13 cellular contexts compared by ENCODE assay signal in the genomic region with DNA sequence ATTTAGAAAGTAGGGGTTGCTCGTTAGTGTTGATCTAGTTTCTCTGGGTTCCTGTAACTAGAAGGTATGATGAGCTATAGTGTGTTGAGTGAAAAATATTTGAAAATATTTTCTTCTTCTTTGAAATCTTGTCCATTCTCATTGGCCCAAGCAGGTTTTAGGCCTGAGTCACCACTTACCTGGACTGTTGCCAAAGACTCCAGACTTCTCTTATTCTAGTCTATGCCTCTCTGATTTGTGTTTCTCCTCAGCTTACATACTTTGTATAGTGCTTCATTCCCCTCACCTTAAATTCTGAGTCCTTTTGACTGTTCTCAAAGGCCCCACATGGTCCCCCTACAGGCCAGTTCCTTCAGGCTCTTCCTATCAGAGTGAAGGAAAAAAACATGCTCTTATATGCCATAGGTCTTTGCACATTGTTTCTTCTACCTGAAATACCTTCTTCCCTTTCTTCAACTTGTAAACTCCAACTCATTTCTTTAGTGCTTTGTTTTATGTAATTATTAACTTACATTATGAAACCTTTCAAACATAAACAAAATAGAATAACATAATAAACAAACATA.
DNase-seq lines count a peak whose midpoint lies in the region; ATAC-seq and TF ChIP-seq lines count a peak whose summit lies in the region.
"Had no signal": no experiment of that assay in that cellular context is flagged by ENCODE, and none has a peak within 500 bp of the region (broad histone marks: within the 10 kb centered on the region; RNA-seq: fewer than 3 reads in every experiment).

No MANE protein-coding gene starts in this region.

- H3K9ac ChIP-seq in SK-N-SH, result no peak overlapping the region

- H3F3A ChIP-seq in SK-N-SH (replicated peaks; ENCODE audit: insufficient read depth), result no peaks in the 10 kb centered on the region

- no peak overlapping the region for H3K4me3 Mint-ChIP-seq in CD4-positive, alpha-beta T cell

- no peaks in the 10 kb centered on the region for H3K27me3 Mint-ChIP-seq in CD4-positive, alpha-beta T cell

- POLR2A ChIA-PET in SK-N-SH (lab: Yijun Ruan, JAX), result no interaction called here
- POLR2A ChIA-PET in CD4-positive, alpha-beta T cell (lab: Charles Lee), result no interaction called here

- ATAC-seq in SK-N-SH treated with all-trans-retinoic acid at 6 μM for 48 hours (no peak), GM18909 (IDR thresholded peaks at IDR 0.05; ENCODE audit: poor library complexity, unreplicated experiment) (no peak)
- no peak for ATAC-seq in CD4-positive, alpha-beta T cell (ENCODE audit: poor library complexity)
- ATAC-seq: Panc1, sciatic nerve had no signal

- no peak for TF ChIP-seq RAD21 in SK-N-SH (IDR thresholded peaks at IDR 0.05; ENCODE audit: low read length)

- H3K79me2 ChIP-seq in SK-N-SH (ENCODE audit: insufficient read depth), result no peaks in the 10 kb centered on the region

- no peaks in the 10 kb centered on the region for H3K9me3 Mint-ChIP-seq in CD4-positive, alpha-beta T cell

- no peak overlapping the region for H3K4me3 ChIP-seq in SK-N-SH (ENCODE audit: low read depth in 2 of 2, low read length in 1 of 2)
- no peak overlapping the region for H3K4me3 ChIP-seq in fibroblast of mammary gland (ENCODE audit: control insufficient read depth, low read depth, low read length)

- H3K27ac Mint-ChIP-seq in CD4-positive, alpha-beta T cell, result no peak overlapping the region

- H3K4me2 ChIP-seq in SK-N-SH, result no peak overlapping the region

- peak; percentile 26; the same call in 1 of the 2 replicates for TF ChIP-seq CTCF in SK-N-SH (IDR thresholded peaks at IDR 0.05)
- peak; percentile 19 for TF ChIP-seq CTCF in fibroblast of mammary gland (conservative IDR thresholded peaks at IDR 0.05; ENCODE audit: control insufficient read depth, insufficient read depth, low read depth, low read length)
- no peak for TF ChIP-seq CTCF in CD4-positive, alpha-beta T cell (IDR thresholded peaks at IDR 0.05)

- no peak overlapping the region for H2AFZ ChIP-seq in SK-N-SH (ENCODE audit: low read depth)

- no peaks in the 10 kb centered on the region for H3K27me3 ChIP-seq in SK-N-SH (ENCODE audit: insufficient read depth)
- H3K27me3 ChIP-seq in CD4-positive, alpha-beta T cell (ENCODE audit: control insufficient read depth, insufficient read depth, low read length), result no peaks in the 10 kb centered on the region

- no peaks in the 10 kb centered on the region for H3K9me3 ChIP-seq in SK-N-SH
- H3K9me3 ChIP-seq in CD4-positive, alpha-beta T cell (ENCODE audit: control insufficient read depth, low read length), result no peaks in the 10 kb centered on the region

- CTCF ChIA-PET in SK-N-SH (lab: Yijun Ruan, JAX), result no interaction called here
- CTCF ChIA-PET in CD4-positive, alpha-beta T cell (lab: Charles Lee), result no interaction called here

- WGBS in SK-N-SH (ENCODE audit: low lambda C conversion rate), result 6% methylated on average over 1 of the region's 1 CpG

- no peaks in the 10 kb centered on the region for H3K9me2 ChIP-seq in SK-N-SH

- H3K36me3 ChIP-seq in SK-N-SH (replicated peaks in 1 of 2; ENCODE audit: control insufficient read depth in 1 of 2, insufficient read depth in 2 of 2, low read length in 1 of 2), result no peaks in the 10 kb centered on the region

- H3K27ac ChIP-seq in SK-N-SH (ENCODE audit: low read depth in 2 of 2, low read length in 1 of 2), result no peak overlapping the region
- H3K27ac ChIP-seq in CD4-positive, alpha-beta T cell (ENCODE audit: low read depth, low read length), result no peak overlapping the region

- H3K4me1 ChIP-seq in SK-N-SH (ENCODE audit: control insufficient read depth in 1 of 2, insufficient read depth in 2 of 2, low read depth in 1 of 2, low read length in 1 of 2), result no peaks in the 10 kb centered on the region

- H4K20me1 ChIP-seq in SK-N-SH (ENCODE audit: insufficient read depth), result no peaks in the 10 kb centered on the region

- H3K36me3 Mint-ChIP-seq in CD4-positive, alpha-beta T cell (ENCODE audit: low read depth), result no peaks in the 10 kb centered on the region

- H3K4me1 Mint-ChIP-seq in CD4-positive, alpha-beta T cell (ENCODE audit: low read depth), result no peaks in the 10 kb centered on the region

- intact Hi-C loops in CD4-positive, alpha-beta T cell (cut with DNase I, micrococcal nuclease), result no loop called here

- no peak for TF ChIP-seq EP300 in SK-N-SH (IDR thresholded peaks at IDR 0.05; ENCODE audit: borderline replicate concordance in 1 of 2, low read depth in 1 of 2, low read length in 1 of 2)

- DNase-seq in SK-N-SH (no peak), RPMI8226 (peak; percentile 9), fibroblast of mammary gland (ENCODE audit: low read depth) (peak; percentile 66), NCI-H128 (lab: John Stamatoyannopoulos, UW; ENCODE audit: unreplicated experiment) (no peak), NCI-H524 treated with DMSO at 0.1 percent for 48 hours (lab: John Stamatoyannopoulos, UW) (no peak)
- no peak for DNase-seq in CD4-positive, alpha-beta T cell
- DNase-seq: activated T-cell treated with anti-CD3 and anti-CD28 coated beads, Interleukin-2, amount 50 U/mL, for 48 hours; head of caudate nucleus; NCI-H1417 treated with DMSO at 0.1 percent for 48 hours had no signal

TF ChIP-seq in SK-N-SH, 30 proteins besides CTCF, POLR2A, EP300 and RAD21:
- TF ChIP-seq, protein P1, sequence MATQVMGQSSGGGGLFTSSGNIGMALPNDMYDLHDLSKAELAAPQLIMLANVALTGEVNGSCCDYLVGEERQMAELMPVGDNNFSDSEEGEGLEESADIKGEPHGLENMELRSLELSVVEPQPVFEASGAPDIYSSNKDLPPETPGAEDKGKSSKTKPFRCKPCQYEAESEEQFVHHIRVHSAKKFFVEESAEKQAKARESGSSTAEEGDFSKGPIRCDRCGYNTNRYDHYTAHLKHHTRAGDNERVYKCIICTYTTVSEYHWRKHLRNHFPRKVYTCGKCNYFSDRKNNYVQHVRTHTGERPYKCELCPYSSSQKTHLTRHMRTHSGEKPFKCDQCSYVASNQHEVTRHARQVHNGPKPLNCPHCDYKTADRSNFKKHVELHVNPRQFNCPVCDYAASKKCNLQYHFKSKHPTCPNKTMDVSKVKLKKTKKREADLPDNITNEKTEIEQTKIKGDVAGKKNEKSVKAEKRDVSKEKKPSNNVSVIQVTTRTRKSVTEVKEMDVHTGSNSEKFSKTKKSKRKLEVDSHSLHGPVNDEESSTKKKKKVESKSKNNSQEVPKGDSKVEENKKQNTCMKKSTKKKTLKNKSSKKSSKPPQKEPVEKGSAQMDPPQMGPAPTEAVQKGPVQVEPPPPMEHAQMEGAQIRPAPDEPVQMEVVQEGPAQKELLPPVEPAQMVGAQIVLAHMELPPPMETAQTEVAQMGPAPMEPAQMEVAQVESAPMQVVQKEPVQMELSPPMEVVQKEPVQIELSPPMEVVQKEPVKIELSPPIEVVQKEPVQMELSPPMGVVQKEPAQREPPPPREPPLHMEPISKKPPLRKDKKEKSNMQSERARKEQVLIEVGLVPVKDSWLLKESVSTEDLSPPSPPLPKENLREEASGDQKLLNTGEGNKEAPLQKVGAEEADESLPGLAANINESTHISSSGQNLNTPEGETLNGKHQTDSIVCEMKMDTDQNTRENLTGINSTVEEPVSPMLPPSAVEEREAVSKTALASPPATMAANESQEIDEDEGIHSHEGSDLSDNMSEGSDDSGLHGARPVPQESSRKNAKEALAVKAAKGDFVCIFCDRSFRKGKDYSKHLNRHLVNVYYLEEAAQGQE (IDR thresholded peaks at IDR 0.05; ENCODE audit: low read depth, low read length), result no peak
- TF ChIP-seq NRF1 (IDR thresholded peaks at IDR 0.05; ENCODE audit: low read depth, low read length) (no peak), TEAD4 (IDR thresholded peaks at IDR 0.05; ENCODE audit: borderline replicate concordance, insufficient read depth) (no peak), RXRA (IDR thresholded peaks at IDR 0.05; ENCODE audit: borderline replicate concordance, low read depth) (no peak), FOSL2 (IDR thresholded peaks at IDR 0.05; ENCODE audit: borderline replicate concordance, low read depth) (no peak), SIN3A (IDR thresholded peaks at IDR 0.05; ENCODE audit: borderline replicate concordance, low read depth, low read length) (no peak)
TF ChIP-seq in SK-N-SH: peak in this region for 0.

TF ChIP-seq in SK-N-SH treated with all-trans-retinoic acid at 6 μM for 48 hours, 23 proteins besides CTCF, POLR2A, EP300 and RAD21 (continues in another document):
- TF ChIP-seq CSDC2 (CRISPR knock-in tag; IDR thresholded peaks at IDR 0.05) (no peak), ZFP3 (CRISPR knock-in tag; IDR thresholded peaks at IDR 0.05) (no peak), ZNF70 (CRISPR knock-in tag; IDR thresholded peaks at IDR 0.05) (no peak), SNAI2 (CRISPR knock-in tag; IDR thresholded peaks at IDR 0.05) (no peak), BACH2 (CRISPR knock-in tag; IDR thresholded peaks at IDR 0.05; ENCODE audit: borderline replicate concordance) (no peak), ZNF8 (CRISPR knock-in tag; IDR thresholded peaks at IDR 0.05) (no peak), ZFP30 (CRISPR knock-in tag; IDR thresholded peaks at IDR 0.05) (no peak), GLIS3 (CRISPR knock-in tag; IDR thresholded peaks at IDR 0.05) (no peak), ARNTL (CRISPR knock-in tag; IDR thresholded peaks at IDR 0.05; ENCODE audit: borderline replicate concordance, low read depth) (no peak)
- TF ChIP-seq, protein P2, sequence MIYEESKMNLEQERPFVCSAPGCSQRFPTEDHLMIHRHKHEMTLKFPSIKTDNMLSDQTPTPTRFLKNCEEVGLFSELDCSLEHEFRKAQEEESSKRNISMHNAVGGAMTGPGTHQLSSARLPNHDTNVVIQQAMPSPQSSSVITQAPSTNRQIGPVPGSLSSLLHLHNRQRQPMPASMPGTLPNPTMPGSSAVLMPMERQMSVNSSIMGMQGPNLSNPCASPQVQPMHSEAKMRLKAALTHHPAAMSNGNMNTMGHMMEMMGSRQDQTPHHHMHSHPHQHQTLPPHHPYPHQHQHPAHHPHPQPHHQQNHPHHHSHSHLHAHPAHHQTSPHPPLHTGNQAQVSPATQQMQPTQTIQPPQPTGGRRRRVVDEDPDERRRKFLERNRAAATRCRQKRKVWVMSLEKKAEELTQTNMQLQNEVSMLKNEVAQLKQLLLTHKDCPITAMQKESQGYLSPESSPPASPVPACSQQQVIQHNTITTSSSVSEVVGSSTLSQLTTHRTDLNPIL (CRISPR knock-in tag; IDR thresholded peaks at IDR 0.05; ENCODE audit: low read depth), result no peak
- TF ChIP-seq, protein P3, sequence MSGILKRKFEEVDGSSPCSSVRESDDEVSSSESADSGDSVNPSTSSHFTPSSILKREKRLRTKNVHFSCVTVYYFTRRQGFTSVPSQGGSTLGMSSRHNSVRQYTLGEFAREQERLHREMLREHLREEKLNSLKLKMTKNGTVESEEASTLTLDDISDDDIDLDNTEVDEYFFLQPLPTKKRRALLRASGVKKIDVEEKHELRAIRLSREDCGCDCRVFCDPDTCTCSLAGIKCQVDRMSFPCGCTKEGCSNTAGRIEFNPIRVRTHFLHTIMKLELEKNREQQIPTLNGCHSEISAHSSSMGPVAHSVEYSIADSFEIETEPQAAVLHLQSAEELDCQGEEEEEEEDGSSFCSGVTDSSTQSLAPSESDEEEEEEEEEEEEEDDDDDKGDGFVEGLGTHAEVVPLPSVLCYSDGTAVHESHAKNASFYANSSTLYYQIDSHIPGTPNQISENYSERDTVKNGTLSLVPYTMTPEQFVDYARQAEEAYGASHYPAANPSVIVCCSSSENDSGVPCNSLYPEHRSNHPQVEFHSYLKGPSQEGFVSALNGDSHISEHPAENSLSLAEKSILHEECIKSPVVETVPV (CRISPR knock-in tag; IDR thresholded peaks at IDR 0.05), result no peak

Comparison
In these comparisons a context has a peak if more than half of its experiments do, and no peak if none do; other contexts are left out.
1. DNase-seq: peak in RPMI8226 (single experiment) and fibroblast of mammary gland (single experiment); none in SK-N-SH (single experiment), NCI-H128 (single experiment), NCI-H524 treated with DMSO at 0.1 percent for 48 hours (single experiment) and CD4-positive, alpha-beta T cell (0 of 10).